In the genomic region with DNA sequence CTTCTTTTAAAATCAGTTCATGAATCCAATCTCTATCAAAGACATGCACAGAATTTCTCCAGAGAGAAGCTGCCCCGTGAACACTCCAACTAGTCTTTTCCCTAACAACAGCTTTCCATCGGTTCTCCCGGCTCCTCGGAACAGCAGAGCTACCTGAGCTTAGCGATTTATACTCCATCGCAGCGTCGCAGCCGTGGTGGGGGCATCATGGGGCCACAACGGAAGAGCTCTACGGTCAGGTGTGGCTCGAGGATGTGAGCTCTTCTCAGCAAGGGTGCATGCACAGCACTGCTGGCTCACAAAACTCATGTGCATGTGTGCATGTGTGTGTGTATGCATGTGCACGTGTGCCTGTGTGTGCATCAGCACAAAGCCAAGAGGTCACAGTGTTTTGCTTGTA, we compare ENCODE assay signal across 26 cellular contexts. TPM values are rescaled to one million over a fixed set of nuclear protein-coding genes. Genes with fewer than 3 reads are reported as not detected.
DNase-seq lines count a peak whose midpoint lies in the region; ATAC-seq, FAIRE-seq and TF ChIP-seq lines count a peak whose summit lies in the region.
"Had no signal": no experiment of that assay in that cellular context is flagged by ENCODE, and none has a peak within 500 bp of the region (broad histone marks: within the 10 kb centered on the region; RNA-seq: fewer than 3 reads in every experiment).

No MANE protein-coding gene starts in this region.

- H3K27me3 ChIP-seq in spleen (replicated peaks in 1 of 7), result no peaks in the 10 kb centered on the region
- no peaks in the 10 kb centered on the region for H3K27me3 ChIP-seq in MM.1S (replicated peaks; ENCODE audit: insufficient read depth, low read length)

- TF ChIP-seq CTCF in kidney (IDR thresholded peaks at IDR 0.05; ENCODE audit: borderline replicate concordance, extremely low read depth, insufficient read depth) (no peak), spleen (IDR thresholded peaks at IDR 0.05 in 8 of 11, conservative IDR thresholded peaks at IDR 0.05 in 3 of 11) (no peak), MM.1S (IDR thresholded peaks at IDR 0.05; ENCODE audit: low read length) (no peak)

- no peaks in the 10 kb centered on the region for H3F3A ChIP-seq in MM.1S (ENCODE audit: insufficient read depth, low read length)

- no peaks in the 10 kb centered on the region for H3K9me3 Mint-ChIP-seq in activated CD4-positive, alpha-beta memory T cell treated with anti-CD3 and anti-CD28 coated beads for 36 hours
- H3K9me3 Mint-ChIP-seq in activated CD4-positive, alpha-beta memory T cell treated with anti-CD3 and anti-CD28 coated beads, Interleukin-2, amount 10 ng/mL, durations not matched to agents 7 days and 5 days, result peaks cover 14% of the 10 kb centered on the region

- peaks cover 58% of the 10 kb centered on the region for H3K4me1 Mint-ChIP-seq in activated CD4-positive, alpha-beta memory T cell treated with anti-CD3 and anti-CD28 coated beads for 36 hours (ENCODE audit: low read depth)
- peaks cover 40% of the 10 kb centered on the region for H3K4me1 Mint-ChIP-seq in activated CD4-positive, alpha-beta memory T cell treated with anti-CD3 and anti-CD28 coated beads, Interleukin-2, amount 10 ng/mL, durations not matched to agents 7 days and 5 days

- H3K27me3 Mint-ChIP-seq in activated CD4-positive, alpha-beta memory T cell treated with anti-CD3 and anti-CD28 coated beads for 36 hours, result no peaks in the 10 kb centered on the region
- H3K27me3 Mint-ChIP-seq in activated CD4-positive, alpha-beta memory T cell treated with anti-CD3 and anti-CD28 coated beads, Interleukin-2, amount 10 ng/mL, durations not matched to agents 7 days and 5 days, result no peaks in the 10 kb centered on the region
- H3K27me3 Mint-ChIP-seq: B cell had no signal

- H3K9me3 ChIP-seq in kidney (ENCODE audit: control insufficient read depth in 1 of 2, low read length in 2 of 2) (no peaks in the 10 kb centered on the region), spleen (peaks cover 0 to 4% (median 0%) of the 10 kb centered on the region in 8 donors), MM.1S (replicated peaks; ENCODE audit: insufficient read depth, low read length) (no peaks in the 10 kb centered on the region)

- 92 to 97% (median 95%) methylated on average over 13 of the region's 13 CpGs for WGBS in spleen, 5 donors

- H3K79me2 ChIP-seq in MM.1S (ENCODE audit: low read length), result peaks cover 42% of the 10 kb centered on the region

- H3K27ac Mint-ChIP-seq in activated CD4-positive, alpha-beta memory T cell treated with anti-CD3 and anti-CD28 coated beads for 36 hours, result peak overlapping the region; percentile 40
- H3K27ac Mint-ChIP-seq in activated CD4-positive, alpha-beta memory T cell treated with anti-CD3 and anti-CD28 coated beads, Interleukin-2, amount 10 ng/mL, durations not matched to agents 7 days and 5 days, result no peak overlapping the region
- H3K27ac Mint-ChIP-seq: B cell had no signal

- H2AFZ ChIP-seq in MM.1S (ENCODE audit: low read length), result no peak overlapping the region
- H2AFZ ChIP-seq: GM23248 had no signal

- H3K4me3 ChIP-seq in kidney (ENCODE audit: low read length in 2 of 2), result no peak overlapping the region
- no peak overlapping the region for H3K4me3 ChIP-seq in spleen
- H3K4me3 ChIP-seq in MM.1S (ENCODE audit: low read length), result no peak overlapping the region
- H3K4me3 ChIP-seq: GM23248, K562 had no signal

- intact Hi-C loops in activated CD4-positive, alpha-beta memory T cell treated with anti-CD3 and anti-CD28 coated beads for 36 hours (cut with micrococcal nuclease), result no loop called here
- intact Hi-C loops in kidney (cut with DNase I) (no loop called here), spleen (cut with DNase I; ENCODE audit: low total_unique reads) (no loop called here)

- H3K36me3 ChIP-seq in kidney (ENCODE audit: control insufficient read depth in 1 of 2, insufficient read depth in 2 of 2, low read length in 2 of 2), result no peaks in the 10 kb centered on the region
- H3K36me3 ChIP-seq in spleen, result peaks cover 0 to 35% (median 3%) of the 10 kb centered on the region in 6 donors
- H3K36me3 ChIP-seq in MM.1S (replicated peaks; ENCODE audit: insufficient read depth, low read length), result no peaks in the 10 kb centered on the region

- H3K27ac ChIP-seq in kidney (ENCODE audit: low read depth in 2 of 2, low read length in 2 of 2) (no peak overlapping the region), spleen (peak overlapping the region in 5 of 8 donors; percentile 28 to 48 (median 34)), MM.1S (ENCODE audit: low read length) (no peak overlapping the region)
- H3K27ac ChIP-seq: 22Rv1, C4-2B, GM23248 had no signal

- H3K36me3 Mint-ChIP-seq in activated CD4-positive, alpha-beta memory T cell treated with anti-CD3 and anti-CD28 coated beads for 36 hours, result peaks cover 15% of the 10 kb centered on the region
- peaks cover 33% of the 10 kb centered on the region for H3K36me3 Mint-ChIP-seq in activated CD4-positive, alpha-beta memory T cell treated with anti-CD3 and anti-CD28 coated beads, Interleukin-2, amount 10 ng/mL, durations not matched to agents 7 days and 5 days (ENCODE audit: low read depth)

- no peak overlapping the region for H3K4me3 Mint-ChIP-seq in activated CD4-positive, alpha-beta memory T cell treated with anti-CD3 and anti-CD28 coated beads for 36 hours
- H3K4me3 Mint-ChIP-seq in activated CD4-positive, alpha-beta memory T cell treated with anti-CD3 and anti-CD28 coated beads, Interleukin-2, amount 10 ng/mL, durations not matched to agents 7 days and 5 days, result no peak overlapping the region
- H3K4me3 Mint-ChIP-seq: B cell had no signal

- H3K4me1 ChIP-seq in kidney (ENCODE audit: control insufficient read depth in 1 of 2, insufficient read depth in 1 of 2, low read depth in 1 of 2, low read length in 2 of 2), result peaks cover 4 to 5% of the 10 kb centered on the region in 2 donors
- peaks cover 15 to 69% (median 38%) of the 10 kb centered on the region in 6 donors for H3K4me1 ChIP-seq in spleen
- no peaks in the 10 kb centered on the region for H3K4me1 ChIP-seq in MM.1S (ENCODE audit: low read length)

- no peak for ATAC-seq in HG03460 (IDR thresholded peaks at IDR 0.05; ENCODE audit: unreplicated experiment)
- ATAC-seq: K562, PC-3 had no signal

- POLR2A ChIA-PET in activated CD4-positive, alpha-beta memory T cell treated with anti-CD3 and anti-CD28 coated beads for 36 hours (lab: Charles Lee), result no interaction called here
- POLR2A ChIA-PET in activated CD4-positive, alpha-beta memory T cell treated with anti-CD3 and anti-CD28 coated beads, Interleukin-2, amount 10 ng/mL, durations not matched to agents 7 days and 5 days (lab: Charles Lee), result no interaction called here

- H3K9ac ChIP-seq in kidney (ENCODE audit: low read length in 2 of 2) (no peak overlapping the region), MM.1S (ENCODE audit: low read length) (no peak overlapping the region)
- H3K9ac ChIP-seq: GM23248 had no signal

- CTCF ChIA-PET in activated CD4-positive, alpha-beta memory T cell treated with anti-CD3 and anti-CD28 coated beads for 36 hours (lab: Charles Lee), result interaction anchor here (1.0 kb wide), 1 partner anchor 49 kb away, joined by 3 read pairs; no protein-coding TSS in a partner anchor
- CTCF ChIA-PET in activated CD4-positive, alpha-beta memory T cell treated with anti-CD3 and anti-CD28 coated beads, Interleukin-2, amount 10 ng/mL, durations not matched to agents 7 days and 5 days (lab: Charles Lee), result no interaction called here

- DNase-seq in activated CD4-positive, alpha-beta memory T cell treated with anti-CD3 and anti-CD28 coated beads for 36 hours, result no peak
- no peak for DNase-seq in activated CD4-positive, alpha-beta memory T cell treated with anti-CD3 and anti-CD28 coated beads, Interleukin-2, amount 10 ng/mL, durations not matched to agents 7 days and 5 days
- DNase-seq in GM12892 (ENCODE audit: insufficient read length) (no peak), kidney (peak; percentile 13), spleen (peak; percentile 29), MM.1S (no peak)
- DNase-seq in stimulated activated naive CD4-positive, alpha-beta T cell treated with Interleukin-2 at 50 U/mL for 16 hours (lab: John Stamatoyannopoulos, UW), result no peak
- DNase-seq: Calu3, DND-41, GM23248, H7, Kasumi-1, MV-4-11, NCI-H1105, NCI-H1436 treated with DMSO at 0.1 percent for 48 hours, NCI-H187 treated with DMSO at 0.1 percent for 48 hours, NCI-H2171 treated with DMSO at 0.1 percent for 48 hours, NCI-H524, NCI-H774, PC-3 had no signal

- no peak overlapping the region for H3K4me2 ChIP-seq in MM.1S (ENCODE audit: low read depth, low read length)

- FAIRE-seq in GM12892 (lab: Jason Lieb, UNC) (peak; percentile 9), kidney (lab: Jason Lieb, UNC) (no peak)
- FAIRE-seq: GM18507, K562 had no signal

- no peaks in the 10 kb centered on the region for H3K9me2 ChIP-seq in MM.1S (replicated peaks; ENCODE audit: insufficient read depth, low read length)

- no peaks in the 10 kb centered on the region for H4K20me1 ChIP-seq in MM.1S (ENCODE audit: insufficient read depth, low read length)

- TF ChIP-seq POLR2A in GM12892 (IDR thresholded peaks at IDR 0.05; ENCODE audit: low read depth, low read length), result no peak
- no peak for TF ChIP-seq POLR2A in spleen (IDR thresholded peaks at IDR 0.05)

RNA-seq across cellular contexts. Expression of a gene that starts 11.7 kb away (rescaled TPM):
- total RNA-seq in activated CD4-positive, alpha-beta memory T cell treated with anti-CD3 and anti-CD28 coated beads for 36 hours, result 10 to 100 TPM; 15.9 to 17.9 TPM
- 10 to 100 TPM; 49.5 to 52.9 TPM for total RNA-seq in activated CD4-positive, alpha-beta memory T cell treated with anti-CD3 and anti-CD28 coated beads, Interleukin-2, amount 10 ng/mL, durations not matched to agents 7 days and 5 days
- polyA plus RNA-seq in GM12892 (2012; ENCODE audit: missing spikeins), result 13.3 TPM
- total RNA-seq in kidney (51.7 TPM), spleen (10 to 100 TPM; 28.1 to 49.8 (median 42.3) TPM)
- polyA plus RNA-seq in kidney (ENCODE audit: insufficient read depth, low read depth, low replicate concordance) (50.7 TPM), spleen (10 to 100 TPM; 30.5 to 51.5 (median 32.6) TPM)

Comparison
In these comparisons a context has a peak if more than half of its experiments do, and no peak if none do; other contexts are left out.
1. DNase-seq: peak in kidney (single experiment) and spleen (single experiment); none in activated CD4-positive, alpha-beta memory T cell treated with anti-CD3 and anti-CD28 coated beads for 36 hours (single experiment), activated CD4-positive, alpha-beta memory T cell treated with anti-CD3 and anti-CD28 coated beads, Interleukin-2, amount 10 ng/mL, durations not matched to agents 7 days and 5 days (single experiment), GM12892 (single experiment), MM.1S (single experiment) and stimulated activated naive CD4-positive, alpha-beta T cell treated with Interleukin-2 at 50 U/mL for 16 hours (single experiment).
2. H3K27ac ChIP-seq: peak in spleen (5 of 8); none in kidney (0 of 2) and MM.1S (single experiment).